Comparison of ENCODE assay signal across 3 cellular contexts in genomic region chr1:108203582-108203981, GRCh38.
TF ChIP-seq lines count a peak whose summit lies in the region.

No MANE protein-coding gene starts in this region.

TF ChIP-seq in HEK293, 187 proteins besides CTCF, POLR2A, EP300 and RAD21:
- TF ChIP-seq ZNF146 (tag by site-specific recombination; IDR thresholded peaks at IDR 0.05), result peak; percentile 85

TF ChIP-seq in SK-N-SH treated with all-trans-retinoic acid at 6 μM for 48 hours, 23 proteins besides CTCF, POLR2A, EP300 and RAD21:
- TF ChIP-seq ZNF8 (CRISPR knock-in tag; IDR thresholded peaks at IDR 0.05), result 0 out of 2 replicates have a peak, but pooled peaks have one; percentile 19

TF ChIP-seq in K562, 482 proteins besides CTCF, POLR2A, EP300 and RAD21:
- TF ChIP-seq KDM1A (IDR thresholded peaks at IDR 0.05) (peak; percentile 43 to 44; a peak in 1 of 4 replicates), BCOR (IDR thresholded peaks at IDR 0.05) (peak; percentile 69; the same call in 1 of the 2 replicates), RBM25 (IDR thresholded peaks at IDR 0.05; ENCODE audit: low read depth, low read length, severe bottlenecking) (peak; percentile 35), ZNF146 (CRISPR knock-in tag; IDR thresholded peaks at IDR 0.05; ENCODE audit: unreplicated experiment) (peak; percentile 94)
